In genomic region chr7:80748302-80749042, GRCh38 we compare ENCODE assay signal across 1 cellular context.
TF ChIP-seq lines count a peak whose summit lies in the region.

No MANE protein-coding gene starts in this region.

TF ChIP-seq in endothelial cell of umbilical vein, 7 proteins besides CTCF, POLR2A, EP300 and RAD21 (continued from another document):
- TF ChIP-seq JUN (IDR thresholded peaks at IDR 0.05; ENCODE audit: borderline replicate concordance, insufficient read depth, insufficient read length, low read depth) (no peak), MAX (IDR thresholded peaks at IDR 0.05; ENCODE audit: insufficient read depth, insufficient read length) (no peak)
